In genomic region chr16:69566437-69567030, GRCh38 we compare ENCODE assay signal across 8 cellular contexts. TPM values are rescaled to one million over a fixed set of nuclear protein-coding genes. Genes with fewer than 3 reads are reported as not detected.
A peak's percentile ranks its signal among the peaks of the same experiment; 100 is the strongest.
DNase-seq lines count a peak whose midpoint lies in the region; ATAC-seq and TF ChIP-seq lines count a peak whose summit lies in the region.

No MANE protein-coding gene starts in this region.

- TF ChIP-seq CTCF in cardiac fibroblast (IDR thresholded peaks at IDR 0.05; ENCODE audit: low read depth, low read length), result no peak

- peak overlapping the region; percentile 91 to 100 (median 99) for H3K27ac ChIP-seq in skin epidermis

- peak overlapping the region; percentile 83 to 94 for H3K4me3 ChIP-seq in cardiac fibroblast (replicated peaks in 1 of 2; ENCODE audit: low read depth in 2 of 2, low read length in 2 of 2)
- H3K4me3 ChIP-seq in skin epidermis, result peak overlapping the region; percentile 65 to 99 (median 91)

- ATAC-seq in HG03039 (IDR thresholded peaks at IDR 0.05; ENCODE audit: unreplicated experiment), result peak; percentile 19

- DNase-seq in activated effector memory CD4-positive, alpha-beta T cell treated with anti-CD3 and anti-CD28 coated beads, Interleukin-2, amount 50 U/mL, for 16 hours, result peak; percentile 74
- DNase-seq in activated effector memory CD4-positive, alpha-beta T cell treated with Interleukin-2 at 50 U/mL for 16 hours, result no peak
- DNase-seq in SK-N-DZ (ENCODE audit: low spot score), result peak; percentile 29
- peak; percentile 74 to 76 for DNase-seq in cardiac fibroblast (ENCODE audit: low read depth in 2 of 2)
- DNase-seq in iris pigment epithelial cell (ENCODE audit: low read depth), result peak; percentile 70
- no peak for DNase-seq in putamen (ENCODE audit: low spot score)

RNA-seq across cellular contexts. Expression of gene NFAT5, which starts 0.8 kb away (rescaled TPM):
- polyA plus RNA-seq in SK-N-DZ (2014; cell fraction: cytosol; rRNA removed), result 2.2 and 2.5 TPM in 2 replicates
- polyA plus RNA-seq in SK-N-DZ (2014; cell fraction: nucleus; rRNA removed), result 5.4 and 7.2 TPM in 2 replicates

Comparison
In these comparisons a context has a peak if more than half of its experiments do, and no peak if none do; other contexts are left out.
1. DNase-seq: peak in activated effector memory CD4-positive, alpha-beta T cell treated with anti-CD3 and anti-CD28 coated beads, Interleukin-2, amount 50 U/mL, for 16 hours (single experiment), SK-N-DZ (single experiment), cardiac fibroblast (2 of 2) and iris pigment epithelial cell (single experiment); none in activated effector memory CD4-positive, alpha-beta T cell treated with Interleukin-2 at 50 U/mL for 16 hours (single experiment) and putamen (single experiment).